8 cellular contexts compared by ENCODE assay signal in the genomic region with DNA sequence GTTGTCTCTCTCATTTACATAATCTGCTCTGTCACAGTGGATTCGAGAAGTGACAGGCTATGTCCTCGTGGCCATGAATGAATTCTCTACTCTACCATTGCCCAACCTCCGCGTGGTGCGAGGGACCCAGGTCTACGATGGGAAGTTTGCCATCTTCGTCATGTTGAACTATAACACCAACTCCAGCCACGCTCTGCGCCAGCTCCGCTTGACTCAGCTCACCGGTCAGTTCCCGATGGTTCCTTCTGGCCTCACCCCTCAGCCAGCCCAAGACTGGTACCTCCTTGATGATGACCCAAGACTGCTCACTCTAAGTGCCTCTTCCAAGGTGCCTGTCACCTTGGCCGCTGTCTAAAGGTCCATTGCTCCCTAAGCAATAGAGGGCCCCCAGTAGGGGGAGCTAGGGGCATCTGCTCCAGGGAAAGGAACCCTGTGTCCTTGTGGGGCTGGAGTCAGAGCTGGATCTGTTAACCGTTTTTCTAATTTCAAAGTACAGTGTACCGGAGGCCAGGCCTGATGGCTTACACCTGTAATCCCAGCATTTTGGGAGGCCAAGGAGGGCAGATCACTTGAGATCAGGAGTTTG. TPM values are rescaled to one million over a fixed set of nuclear protein-coding genes. Genes with fewer than 3 reads are reported as not detected.
DNase-seq lines count a peak whose midpoint lies in the region; ATAC-seq, FAIRE-seq and TF ChIP-seq lines count a peak whose summit lies in the region.

No MANE protein-coding gene starts in this region.

- CTCF ChIA-PET in A549 (lab: Yijun Ruan, JAX), result interaction anchor here (0.5 to 1.9 kb wide), 6 partner anchors 12 to 55 kb away, joined by 3 to 6 read pairs (median 4); no protein-coding TSS in a partner anchor

- H3K27ac ChIP-seq in A549 (no peak overlapping the region), vagina (no peak overlapping the region)

- no peak overlapping the region for H3K4me2 ChIP-seq in A549

- WGBS in A549 (ENCODE audit: missing lambda C conversion rate), result 81% methylated on average over 15 of the region's 15 CpGs

- H3K4me3 ChIP-seq in A549 (no peak overlapping the region), GM12865 (ENCODE audit: low read depth, low read length) (no peak overlapping the region), vagina (no peak overlapping the region)

- peaks cover 30% of the 10 kb centered on the region for H3K4me1 ChIP-seq in A549
- peaks cover 7% of the 10 kb centered on the region for H3K4me1 ChIP-seq in vagina

- TF ChIP-seq RAD21 in A549 (conservative IDR thresholded peaks at IDR 0.05 in 1 of 2, IDR thresholded peaks at IDR 0.05 in 1 of 2), result peak in 1 of 2 experiments; percentile 42; a peak in 2 of 5 replicates

- in situ Hi-C loops in SK-MEL-5 (cut with HindIII; ENCODE audit: low pct_unique_long_range_greater_than_20kb, low sequenced_read_pairs), result no loop called here

- H3K9me3 ChIP-seq in A549, result no peaks in the 10 kb centered on the region
- H3K9me3 ChIP-seq in vagina, result no peaks in the 10 kb centered on the region

- peak; percentile 53 to 62 for DNase-seq in A549 (ENCODE audit: low read depth in 1 of 2, low spot score in 1 of 2)
- peak; percentile 32 for DNase-seq in GM12865 (ENCODE audit: low read depth)
- peak; percentile 70 for DNase-seq in SK-MEL-5 (ENCODE audit: low read depth, low spot score)
- DNase-seq in erythroblast (lab: John Stamatoyannopoulos, UW), result peak; percentile 45 to 57
- DNase-seq in NCI-H2171 treated with DMSO at 0.1 percent for 48 hours (lab: John Stamatoyannopoulos, UW), result no peak
- no peak for DNase-seq in vagina (ENCODE audit: extremely low spot score in 2 of 2)
- no peak for DNase-seq in left ventricle myocardium superior
- DNase-seq in activated CD4-positive, CD25-positive, alpha-beta regulatory T cell (lab: John Stamatoyannopoulos, UW), result no peak

- H3K36me3 ChIP-seq in vagina, result no peaks in the 10 kb centered on the region

- peak in 1 of 2 experiments; percentile 65; a peak in 3 of 6 replicates for ATAC-seq in A549
- no peak for ATAC-seq in left ventricle myocardium superior

- intact Hi-C loops in vagina (cut with DNase I), result no loop called here
- intact Hi-C loops in left ventricle myocardium superior (cut with micrococcal nuclease), result no loop called here

- H3K27me3 ChIP-seq in vagina, result no peaks in the 10 kb centered on the region

- TF ChIP-seq CTCF in A549 (IDR thresholded peaks at IDR 0.05), result peak; percentile 31; the same call in 2 of the 3 replicates
- TF ChIP-seq CTCF in GM12865 (IDR thresholded peaks at IDR 0.05; ENCODE audit: insufficient read depth, low read depth, low read length, missing control alignments), result peak; percentile 44
- TF ChIP-seq CTCF in vagina (IDR thresholded peaks at IDR 0.05), result no peak

- TF ChIP-seq EP300 in A549 (IDR thresholded peaks at IDR 0.05), result no peak

- POLR2A ChIA-PET in A549 (lab: Yijun Ruan, JAX), result interaction anchor here (2.1 kb wide), 1 partner anchor 19 kb away, joined by 6 read pairs; the partner anchor contains the start of gene PA2G4

- no peak for TF ChIP-seq POLR2A in A549 (IDR thresholded peaks at IDR 0.05; ENCODE audit: low read length)
- no peak for TF ChIP-seq POLR2A in erythroblast (IDR thresholded peaks at IDR 0.05; ENCODE audit: low read length)
- no peak for TF ChIP-seq POLR2A in vagina (IDR thresholded peaks at IDR 0.05)

- no peak for FAIRE-seq in A549 (lab: Jason Lieb, UNC)

TF ChIP-seq in A549, 52 proteins besides CTCF, POLR2A, EP300 and RAD21:
- no peak for TF ChIP-seq CHD2 (IDR thresholded peaks at IDR 0.05; ENCODE audit: low read length, partially characterized antibody)
- no peak for TF ChIP-seq TFCP2L1 (CRISPR knock-in tag; IDR thresholded peaks at IDR 0.05)
- TF ChIP-seq ESRRA (IDR thresholded peaks at IDR 0.05; ENCODE audit: borderline replicate concordance, low read length), result peak; percentile 73; the same call in 1 of the 2 replicates

RNA-seq across cellular contexts. Expression of gene ERBB3, which starts 5.1 kb away (rescaled TPM):
- polyA plus RNA-seq in A549 (2011; rRNA removed) (17.0 and 24.9 TPM in 2 replicates), A549 (2017; fragmentation: RNase III; extraction: RNeasy Plus Mini Kit Qiagen cat#74134 plus additional on column Dnase treatment) (1.8 to 2.2 TPM (median 1.8 TPM) in 3 replicates)
- polyA plus RNA-seq in A549 (2012; cell fraction: cytosol; rRNA removed), result 3.0 and 3.5 TPM in 2 replicates
- polyA plus RNA-seq in A549 (2012; cell fraction: nucleus; rRNA removed), result 2.4 TPM in 2 replicates
- 18.4 and 42.8 TPM in 2 replicates for polyA minus RNA-seq in A549 (2011; rRNA and poly(A)+ RNA removed)
- 114 and 125 TPM in 2 replicates for total RNA-seq in SK-MEL-5 (2014; rRNA removed; shearing (Covaris generic))
- 155 and 200 TPM in 2 replicates for polyA plus RNA-seq in SK-MEL-5 (2015; cell fraction: cytosol; rRNA removed)
- polyA plus RNA-seq in SK-MEL-5 (2015; cell fraction: nucleus; rRNA removed), result 138 and 186 TPM in 2 replicates
- total RNA-seq in vagina (53.8 TPM), left ventricle myocardium superior (2.9 TPM)

RNA-seq across cellular contexts. Expression of gene PA2G4, which starts 19.3 kb away (rescaled TPM):
- polyA plus RNA-seq in A549 (2011; rRNA removed), result 452 and 717 TPM in 2 replicates
- polyA plus RNA-seq in A549 (2012; cell fraction: cytosol; rRNA removed), result 327 and 400 TPM in 2 replicates
- 218 and 244 TPM in 2 replicates for polyA plus RNA-seq in A549 (2012; cell fraction: nucleus; rRNA removed)
- 405 to 477 TPM (median 415 TPM) in 3 replicates for polyA plus RNA-seq in A549 (2017; fragmentation: RNase III; extraction: RNeasy Plus Mini Kit Qiagen cat#74134 plus additional on column Dnase treatment)
- 145 TPM in 2 replicates for polyA minus RNA-seq in A549 (2011; rRNA and poly(A)+ RNA removed)
- total RNA-seq in SK-MEL-5 (2014; rRNA removed; shearing (Covaris generic)), result 473 and 487 TPM in 2 replicates
- 387 and 430 TPM in 2 replicates for polyA plus RNA-seq in SK-MEL-5 (2015; cell fraction: cytosol; rRNA removed)
- polyA plus RNA-seq in SK-MEL-5 (2015; cell fraction: nucleus; rRNA removed), result 319 and 346 TPM in 2 replicates
- 116 TPM for total RNA-seq in vagina
- 77.1 TPM for total RNA-seq in left ventricle myocardium superior

RNA-seq across cellular contexts. Expression of gene RPL41, which starts 31.4 kb away (rescaled TPM):
- polyA plus RNA-seq in A549 (2011; rRNA removed) (9,351 and 11,089 TPM in 2 replicates), A549 (2017; fragmentation: RNase III; extraction: RNeasy Plus Mini Kit Qiagen cat#74134 plus additional on column Dnase treatment) (8,804 to 9,815 TPM (median 8,860 TPM) in 3 replicates)
- polyA plus RNA-seq in A549 (2012; cell fraction: cytosol; rRNA removed), result 8,653 and 13,364 TPM in 2 replicates
- 1,885 and 3,723 TPM in 2 replicates for polyA plus RNA-seq in A549 (2012; cell fraction: nucleus; rRNA removed)
- 1,480 and 1,855 TPM in 2 replicates for polyA minus RNA-seq in A549 (2011; rRNA and poly(A)+ RNA removed)
- total RNA-seq in SK-MEL-5 (2014; rRNA removed; shearing (Covaris generic)), result 5,360 and 5,858 TPM in 2 replicates
- polyA plus RNA-seq in SK-MEL-5 (2015; cell fraction: cytosol; rRNA removed), result 3,392 and 3,999 TPM in 2 replicates
- polyA plus RNA-seq in SK-MEL-5 (2015; cell fraction: nucleus; rRNA removed), result 956 and 1,011 TPM in 2 replicates
- total RNA-seq in vagina (2,458 TPM), left ventricle myocardium superior (1,980 TPM)

RNA-seq across cellular contexts. Expression of gene ZC3H10, which starts 33.0 kb away (rescaled TPM):
- 2.1 and 2.7 TPM in 2 replicates for polyA plus RNA-seq in A549 (2011; rRNA removed)
- 1.0 and 1.1 TPM in 2 replicates for polyA plus RNA-seq in A549 (2012; cell fraction: cytosol; rRNA removed)
- 1.5 and 1.9 TPM in 2 replicates for polyA plus RNA-seq in A549 (2012; cell fraction: nucleus; rRNA removed)
- polyA plus RNA-seq in A549 (2017; fragmentation: RNase III; extraction: RNeasy Plus Mini Kit Qiagen cat#74134 plus additional on column Dnase treatment), result 2.3 to 3.2 TPM (median 2.7 TPM) in 3 replicates
- 11.1 TPM in 2 replicates for polyA minus RNA-seq in A549 (2011; rRNA and poly(A)+ RNA removed)
- 5.6 and 7.3 TPM in 2 replicates for total RNA-seq in SK-MEL-5 (2014; rRNA removed; shearing (Covaris generic))
- polyA plus RNA-seq in SK-MEL-5 (2015; cell fraction: cytosol; rRNA removed), result 2.2 and 3.7 TPM in 2 replicates
- polyA plus RNA-seq in SK-MEL-5 (2015; cell fraction: nucleus; rRNA removed), result 6.2 and 8.0 TPM in 2 replicates
- 2.0 TPM for total RNA-seq in vagina
- total RNA-seq in left ventricle myocardium superior, result 5.5 TPM

RNA-seq across cellular contexts. Expression of gene ESYT1, which starts 43.0 kb away (rescaled TPM):
- polyA plus RNA-seq in A549 (2011; rRNA removed) (72.4 and 91.6 TPM in 2 replicates), A549 (2017; fragmentation: RNase III; extraction: RNeasy Plus Mini Kit Qiagen cat#74134 plus additional on column Dnase treatment) (51.4 to 54.2 TPM (median 51.6 TPM) in 3 replicates)
- 54.6 and 74.3 TPM in 2 replicates for polyA plus RNA-seq in A549 (2012; cell fraction: cytosol; rRNA removed)
- polyA plus RNA-seq in A549 (2012; cell fraction: nucleus; rRNA removed), result 246 and 261 TPM in 2 replicates
- polyA minus RNA-seq in A549 (2011; rRNA and poly(A)+ RNA removed), result 190 and 196 TPM in 2 replicates
- total RNA-seq in SK-MEL-5 (2014; rRNA removed; shearing (Covaris generic)), result 90.9 and 100 TPM in 2 replicates
- 147 and 169 TPM in 2 replicates for polyA plus RNA-seq in SK-MEL-5 (2015; cell fraction: cytosol; rRNA removed)
- 106 and 143 TPM in 2 replicates for polyA plus RNA-seq in SK-MEL-5 (2015; cell fraction: nucleus; rRNA removed)
- total RNA-seq in vagina (140 TPM), left ventricle myocardium superior (28.0 TPM)

Comparison
In these comparisons a context has a peak if more than half of its experiments do, and no peak if none do; other contexts are left out.
1. DNase-seq: peak in A549 (2 of 2), GM12865 (single experiment), SK-MEL-5 (single experiment) and erythroblast (2 of 2); none in NCI-H2171 treated with DMSO at 0.1 percent for 48 hours (single experiment), vagina (0 of 2), left ventricle myocardium superior (single experiment) and activated CD4-positive, CD25-positive, alpha-beta regulatory T cell (0 of 4).
2. CTCF ChIP-seq: peak in A549 (single experiment) and GM12865 (single experiment); none in vagina (0 of 3).
3. RNA of gene ERBB3, which starts 5.1 kb away (total RNA-seq): 114 to 125 TPM in SK-MEL-5 and 53.8 TPM in vagina (single experiment); 2.9 TPM in left ventricle myocardium superior (single experiment); every median in the first group is over 10 times any median in the second.